11 cellular contexts compared by ENCODE assay signal in the genomic region with DNA sequence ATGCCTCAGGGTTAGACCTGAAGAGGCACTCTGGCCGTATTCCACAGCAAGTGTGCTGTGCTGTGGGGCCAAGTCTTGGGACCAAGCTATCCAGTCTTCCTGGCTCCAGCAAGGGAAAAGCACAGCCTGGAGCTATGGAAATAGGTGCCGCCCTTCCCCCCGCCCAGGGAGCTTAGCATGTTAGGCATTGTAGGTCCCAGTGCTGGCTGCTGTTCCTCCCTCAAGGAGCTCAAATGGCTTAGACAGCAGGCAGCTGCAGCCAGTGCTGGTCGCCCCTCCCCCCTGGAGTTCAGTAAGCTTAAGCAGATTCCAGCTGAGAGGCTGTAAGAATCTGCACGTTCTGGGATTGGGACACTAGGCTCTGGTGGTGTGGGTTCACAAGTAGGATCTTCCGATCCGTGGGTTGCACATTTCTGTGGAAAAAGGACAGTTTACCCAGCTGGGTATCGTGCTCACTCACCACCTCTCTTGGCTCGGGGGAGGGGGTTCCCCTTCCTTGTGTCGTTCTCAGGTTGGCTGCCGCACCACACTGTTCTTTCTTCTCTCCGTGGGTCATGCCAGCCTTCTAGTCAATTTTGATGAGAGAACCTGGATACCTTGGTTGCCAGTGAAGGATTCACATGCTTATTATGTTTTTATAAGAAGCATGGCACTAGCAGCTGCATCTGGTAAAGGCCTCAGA.
DNase-seq lines count a peak whose midpoint lies in the region; ATAC-seq and TF ChIP-seq lines count a peak whose summit lies in the region.
"Had no signal": no experiment of that assay in that cellular context is flagged by ENCODE, and none has a peak within 500 bp of the region (broad histone marks: within the 10 kb centered on the region; RNA-seq: fewer than 3 reads in every experiment).

No MANE protein-coding gene starts in this region.

- ATAC-seq in HG02759 (IDR thresholded peaks at IDR 0.05; ENCODE audit: unreplicated experiment) (no peak), GM21447 (IDR thresholded peaks at IDR 0.05; ENCODE audit: unreplicated experiment) (no peak), GM19397 (IDR thresholded peaks at IDR 0.05; ENCODE audit: unreplicated experiment) (no peak)

- no peaks in the 10 kb centered on the region for H3K36me3 Mint-ChIP-seq in progenitor cell of endocrine pancreas (ENCODE audit: insufficient read depth)
- H3K36me3 Mint-ChIP-seq: activated naive CD4-positive, alpha-beta T cell treated with anti-CD3 and anti-CD28 coated beads, Interleukin-2, amount 10 ng/mL, durations not matched to agents 7 days and 5 days had no signal

- H3K27me3 Mint-ChIP-seq in progenitor cell of endocrine pancreas = no peaks in the 10 kb centered on the region
- H3K27me3 Mint-ChIP-seq: activated naive CD4-positive, alpha-beta T cell treated with anti-CD3 and anti-CD28 coated beads, Interleukin-2, amount 10 ng/mL, durations not matched to agents 7 days and 5 days had no signal

- peaks cover 2% of the 10 kb centered on the region for H3K4me1 Mint-ChIP-seq in progenitor cell of endocrine pancreas (ENCODE audit: low read depth)
- H3K4me1 Mint-ChIP-seq: activated naive CD4-positive, alpha-beta T cell treated with anti-CD3 and anti-CD28 coated beads, Interleukin-2, amount 10 ng/mL, durations not matched to agents 7 days and 5 days had no signal

- H3K9me3 Mint-ChIP-seq in progenitor cell of endocrine pancreas (ENCODE audit: low read depth) = peaks cover 7% of the 10 kb centered on the region

- DNase-seq in H4 (ENCODE audit: low spot score) = peak; percentile 36
- DNase-seq in NCI-H774 (lab: John Stamatoyannopoulos, UW) = peak; percentile 26
- peak in 24 of 42 donors; percentile 7 to 47 (median 20) for DNase-seq in head of caudate nucleus
- DNase-seq in progenitor cell of endocrine pancreas (ENCODE audit: low spot score, unreplicated experiment) = peak; percentile 17
- DNase-seq in KG1 (lab: John Stamatoyannopoulos, UW) = no peak
- DNase-seq: activated naive CD4-positive, alpha-beta T cell treated with anti-CD3 and anti-CD28 coated beads, Interleukin-2, amount 10 ng/mL, durations not matched to agents 7 days and 5 days; GF-D8; stomach had no signal

- H3K4me3 Mint-ChIP-seq in progenitor cell of endocrine pancreas (ENCODE audit: low read depth) = no peak overlapping the region
- H3K4me3 Mint-ChIP-seq: activated naive CD4-positive, alpha-beta T cell treated with anti-CD3 and anti-CD28 coated beads, Interleukin-2, amount 10 ng/mL, durations not matched to agents 7 days and 5 days had no signal

- TF ChIP-seq CTCF in progenitor cell of endocrine pancreas (IDR thresholded peaks at IDR 0.05; ENCODE audit: unreplicated experiment) = no peak

- intact Hi-C loops in head of caudate nucleus (cut with DNase I) = no loop called here

- no peak overlapping the region for H3K27ac Mint-ChIP-seq in progenitor cell of endocrine pancreas
- H3K27ac Mint-ChIP-seq: activated naive CD4-positive, alpha-beta T cell treated with anti-CD3 and anti-CD28 coated beads, Interleukin-2, amount 10 ng/mL, durations not matched to agents 7 days and 5 days had no signal
